In genomic region chr16:57577214-57577613, GRCh38 we compare ENCODE assay signal across 1 cellular context.
TF ChIP-seq lines count a peak whose summit lies in the region.

No MANE protein-coding gene starts in this region.

TF ChIP-seq in WTC11, 78 proteins besides CTCF, POLR2A, EP300 and RAD21 (continued from another document):
- TF ChIP-seq ARID4B (CRISPR knock-in tag; IDR thresholded peaks at IDR 0.05; ENCODE audit: borderline replicate concordance), result no peak
- TF ChIP-seq USF1 (CRISPR knock-in tag; IDR thresholded peaks at IDR 0.05), result no peak
- no peak for TF ChIP-seq RELA (CRISPR knock-in tag; IDR thresholded peaks at IDR 0.05; ENCODE audit: borderline replicate concordance)
- TF ChIP-seq MAX (CRISPR knock-in tag; IDR thresholded peaks at IDR 0.05), result no peak
- TF ChIP-seq AR (CRISPR knock-in tag; IDR thresholded peaks at IDR 0.05), result no peak
- no peak for TF ChIP-seq CDX4 (CRISPR knock-in tag; IDR thresholded peaks at IDR 0.05; ENCODE audit: borderline replicate concordance)
- no peak for TF ChIP-seq NFE2L1 (CRISPR knock-in tag; IDR thresholded peaks at IDR 0.05)
- TF ChIP-seq FOXJ3 (CRISPR knock-in tag; IDR thresholded peaks at IDR 0.05; ENCODE audit: borderline replicate concordance), result no peak
- TF ChIP-seq SMAD4 (CRISPR knock-in tag; IDR thresholded peaks at IDR 0.05), result no peak
- TF ChIP-seq ZNF232 (CRISPR knock-in tag; IDR thresholded peaks at IDR 0.05), result no peak
